Comparison of ENCODE assay signal across 8 cellular contexts in the genomic region with DNA sequence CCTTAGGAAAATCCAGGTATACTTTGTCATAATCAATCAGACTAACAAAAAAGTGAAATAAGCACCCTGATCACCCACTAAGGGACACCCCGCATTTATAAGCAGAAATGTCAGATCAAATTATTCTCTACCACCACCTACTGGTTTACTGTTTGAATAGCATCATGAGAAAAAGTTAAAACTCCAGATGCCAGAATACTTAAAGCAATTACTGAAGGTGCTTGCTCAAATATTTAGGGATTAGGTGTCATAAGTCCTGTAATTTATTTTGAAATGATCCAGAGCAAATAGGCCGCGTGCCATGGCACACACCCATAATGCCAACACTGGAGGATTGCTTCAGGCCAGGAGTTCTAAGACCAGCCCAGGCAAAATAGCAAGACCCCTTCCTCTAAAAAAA. TPM values are rescaled to one million over a fixed set of nuclear protein-coding genes. Genes with fewer than 3 reads are reported as not detected.
A peak's percentile ranks its signal among the peaks of the same experiment; 100 is the strongest.
DNase-seq lines count a peak whose midpoint lies in the region; ATAC-seq, FAIRE-seq and TF ChIP-seq lines count a peak whose summit lies in the region.

No MANE protein-coding gene starts in this region.

- H3K9me3 ChIP-seq in A549 = no peaks in the 10 kb centered on the region
- no peaks in the 10 kb centered on the region for H3K9me3 ChIP-seq in effector memory CD4-positive, alpha-beta T cell (ENCODE audit: control insufficient read depth, low read length)

- peak; percentile 51 to 57 for TF ChIP-seq RAD21 in A549 (conservative IDR thresholded peaks at IDR 0.05 in 1 of 2, IDR thresholded peaks at IDR 0.05 in 1 of 2)

- H3K4me3 ChIP-seq in A549 (peak overlapping the region; percentile 68), brain microvascular endothelial cell (ENCODE audit: low read depth, low read length) (peak overlapping the region; percentile 1)
- H3K4me3 ChIP-seq in effector memory CD4-positive, alpha-beta T cell (ENCODE audit: insufficient read depth, low read depth, low read length, poor library complexity, severe bottlenecking) = no peak overlapping the region

- WGBS in A549 (ENCODE audit: missing lambda C conversion rate) = 8% methylated on average over 3 of the region's 3 CpGs

- peaks cover 17% of the 10 kb centered on the region for H3K4me1 Mint-ChIP-seq in mesothelial cell of epicardium

- DNase-seq in A549 (ENCODE audit: low read depth in 1 of 2, low spot score in 1 of 2) (peak; percentile 57 to 68), EH (ENCODE audit: low read depth) (peak; percentile 56), NCI-H226 (peak; percentile 6), brain microvascular endothelial cell (peak; percentile 7), mesothelial cell of epicardium (ENCODE audit: low spot score in 2 of 2, unreplicated experiment in 2 of 2) (no peak), GDM1 (lab: John Stamatoyannopoulos, UW) (no peak)
- DNase-seq in effector memory CD4-positive, alpha-beta T cell = no peak

- H3K27me3 ChIP-seq in brain microvascular endothelial cell (replicated peaks) = no peaks in the 10 kb centered on the region
- no peaks in the 10 kb centered on the region for H3K27me3 ChIP-seq in effector memory CD4-positive, alpha-beta T cell (replicated peaks; ENCODE audit: control insufficient read depth, insufficient read depth, low read length, poor library complexity, severe bottlenecking)

- ATAC-seq in A549 = no peak
- ATAC-seq in GM21576 (IDR thresholded peaks at IDR 0.05; ENCODE audit: unreplicated experiment) = no peak

- POLR2A ChIA-PET in A549 (lab: Yijun Ruan, JAX) = interaction anchor here (0.7 to 1.1 kb wide), 3 partner anchors 53 to 1362 kb away, joined by 3 to 6 read pairs (median 4); no protein-coding TSS in a partner anchor

- TF ChIP-seq CTCF in A549 (IDR thresholded peaks at IDR 0.05) (peak; percentile 72), brain microvascular endothelial cell (IDR thresholded peaks at IDR 0.05; ENCODE audit: low read depth, low read length, missing control alignments) (peak; percentile 41), mesothelial cell of epicardium (IDR thresholded peaks at IDR 0.05; ENCODE audit: unreplicated experiment) (peak; percentile 76)

- H3K27ac ChIP-seq in A549 (peak overlapping the region; percentile 30 to 77), brain microvascular endothelial cell (peak overlapping the region; percentile 81)
- no peak overlapping the region for H3K27ac ChIP-seq in effector memory CD4-positive, alpha-beta T cell (ENCODE audit: insufficient read depth, low read length, poor library complexity, severe bottlenecking)

- CTCF ChIA-PET in A549 (lab: Yijun Ruan, JAX) = interaction anchor here (0.6 to 15.1 kb wide), 44 partner anchors 9 to 189 kb away, joined by 3 to 284 read pairs (median 5); partner anchors contain the start of genes GJD3 and IGFBP4

- no peak for TF ChIP-seq POLR2A in A549 (IDR thresholded peaks at IDR 0.05; ENCODE audit: low read length)

- H3K4me2 ChIP-seq in A549 = peak overlapping the region; percentile 85

- H3K36me3 Mint-ChIP-seq in mesothelial cell of epicardium = peaks cover 8% of the 10 kb centered on the region

- no peaks in the 10 kb centered on the region for H3K27me3 Mint-ChIP-seq in mesothelial cell of epicardium (ENCODE audit: low read depth)

- peaks cover 5% of the 10 kb centered on the region for H3K36me3 ChIP-seq in brain microvascular endothelial cell (replicated peaks)
- no peaks in the 10 kb centered on the region for H3K36me3 ChIP-seq in effector memory CD4-positive, alpha-beta T cell (ENCODE audit: control insufficient read depth, insufficient read depth, low read length)

- H3K27ac Mint-ChIP-seq in mesothelial cell of epicardium = peak overlapping the region; percentile 7

- H3K4me1 ChIP-seq in A549 = peaks cover 38% of the 10 kb centered on the region
- no peaks in the 10 kb centered on the region for H3K4me1 ChIP-seq in effector memory CD4-positive, alpha-beta T cell (ENCODE audit: control insufficient read depth, insufficient read depth, low read length, poor library complexity, severe bottlenecking)

- no peaks in the 10 kb centered on the region for H3K9me3 Mint-ChIP-seq in mesothelial cell of epicardium

- FAIRE-seq in A549 (lab: Jason Lieb, UNC) = peak; percentile 59

- no peak for TF ChIP-seq EP300 in A549 (IDR thresholded peaks at IDR 0.05)

- in situ Hi-C loops in brain microvascular endothelial cell (cut with HindIII; ENCODE audit: low pct_ligation_motif_present, low sequenced_read_pairs) = loop anchor here (25.0 kb wide), 1 partner anchor 122 kb away; no protein-coding TSS in a partner anchor

- peak overlapping the region; percentile 39 for H3K4me3 Mint-ChIP-seq in mesothelial cell of epicardium

TF ChIP-seq in A549, 52 proteins besides CTCF, POLR2A, EP300 and RAD21:
- TF ChIP-seq FOSB (CRISPR knock-in tag; IDR thresholded peaks at IDR 0.05) (no peak), EHMT2 (IDR thresholded peaks at IDR 0.05; ENCODE audit: low read depth) (no peak), SMC3 (IDR thresholded peaks at IDR 0.05) (peak; percentile 52), RNF2 (IDR thresholded peaks at IDR 0.05; ENCODE audit: borderline replicate concordance, low read depth) (no peak), MAZ (IDR thresholded peaks at IDR 0.05; ENCODE audit: borderline replicate concordance, low read depth, low read length) (no peak)

RNA-seq across cellular contexts. Expression of gene TOP2A, which starts 2.3 kb away (rescaled TPM):
- polyA plus RNA-seq in A549 (2011; rRNA removed) (273 and 416 TPM in 2 replicates), A549 (2017; fragmentation: RNase III; extraction: RNeasy Plus Mini Kit Qiagen cat#74134 plus additional on column Dnase treatment) (210 to 241 TPM (median 226 TPM) in 3 replicates)
- polyA plus RNA-seq in A549 (2012; cell fraction: cytosol; rRNA removed) = 78.4 and 82.0 TPM in 2 replicates
- polyA plus RNA-seq in A549 (2012; cell fraction: nucleus; rRNA removed) = 75.2 and 121 TPM in 2 replicates
- polyA minus RNA-seq in A549 (2011; rRNA and poly(A)+ RNA removed) = 83.1 and 83.3 TPM in 2 replicates
- 79.4 to 91.0 TPM (median 85.3 TPM) in 3 replicates for total RNA-seq in mesothelial cell of epicardium

RNA-seq across cellular contexts. Expression of gene IGFBP4, which starts 27.9 kb away (rescaled TPM):
- polyA plus RNA-seq in A549 (2011; rRNA removed) (1,080 and 1,577 TPM in 2 replicates), A549 (2017; fragmentation: RNase III; extraction: RNeasy Plus Mini Kit Qiagen cat#74134 plus additional on column Dnase treatment) (1,501 to 1,941 TPM (median 1,829 TPM) in 3 replicates)
- 1,069 and 1,422 TPM in 2 replicates for polyA plus RNA-seq in A549 (2012; cell fraction: cytosol; rRNA removed)
- 982 and 1,044 TPM in 2 replicates for polyA plus RNA-seq in A549 (2012; cell fraction: nucleus; rRNA removed)
- 1,444 and 1,452 TPM in 2 replicates for polyA minus RNA-seq in A549 (2011; rRNA and poly(A)+ RNA removed)
- 106 to 111 TPM (median 108 TPM) in 3 replicates for total RNA-seq in mesothelial cell of epicardium

RNA-seq across cellular contexts. Expression of gene GJD3, which starts 50.9 kb away (rescaled TPM):
- 0.09 TPM in 1 of 2 replicates, not detected in the other for polyA plus RNA-seq in A549 (2011; rRNA removed)
- 0.21 and 0.41 TPM in 2 replicates for polyA plus RNA-seq in A549 (2012; cell fraction: cytosol; rRNA removed)
- polyA plus RNA-seq in A549 (2012; cell fraction: nucleus; rRNA removed) = 0.36 and 0.82 TPM in 2 replicates
- 0.40 to 1.2 TPM (median 0.70 TPM) in 3 replicates for polyA plus RNA-seq in A549 (2017; fragmentation: RNase III; extraction: RNeasy Plus Mini Kit Qiagen cat#74134 plus additional on column Dnase treatment)
- not detected in 2 replicates for polyA minus RNA-seq in A549 (2011; rRNA and poly(A)+ RNA removed)
- 0.27 TPM in 1 of 3 replicates, not detected in the others for total RNA-seq in mesothelial cell of epicardium

Comparison
In these comparisons a context has a peak if more than half of its experiments do, and no peak if none do; other contexts are left out.
1. DNase-seq: peak in A549 (2 of 2), EH (single experiment), NCI-H226 (single experiment) and brain microvascular endothelial cell (single experiment); none in mesothelial cell of epicardium (0 of 2), GDM1 (single experiment) and effector memory CD4-positive, alpha-beta T cell (0 of 3).
2. Peak in every context shown above with its lines, with median percentiles within 50 percentile points of each other: CTCF ChIP-seq.